ENCODE assay signal across 10 cellular contexts in the genomic region with DNA sequence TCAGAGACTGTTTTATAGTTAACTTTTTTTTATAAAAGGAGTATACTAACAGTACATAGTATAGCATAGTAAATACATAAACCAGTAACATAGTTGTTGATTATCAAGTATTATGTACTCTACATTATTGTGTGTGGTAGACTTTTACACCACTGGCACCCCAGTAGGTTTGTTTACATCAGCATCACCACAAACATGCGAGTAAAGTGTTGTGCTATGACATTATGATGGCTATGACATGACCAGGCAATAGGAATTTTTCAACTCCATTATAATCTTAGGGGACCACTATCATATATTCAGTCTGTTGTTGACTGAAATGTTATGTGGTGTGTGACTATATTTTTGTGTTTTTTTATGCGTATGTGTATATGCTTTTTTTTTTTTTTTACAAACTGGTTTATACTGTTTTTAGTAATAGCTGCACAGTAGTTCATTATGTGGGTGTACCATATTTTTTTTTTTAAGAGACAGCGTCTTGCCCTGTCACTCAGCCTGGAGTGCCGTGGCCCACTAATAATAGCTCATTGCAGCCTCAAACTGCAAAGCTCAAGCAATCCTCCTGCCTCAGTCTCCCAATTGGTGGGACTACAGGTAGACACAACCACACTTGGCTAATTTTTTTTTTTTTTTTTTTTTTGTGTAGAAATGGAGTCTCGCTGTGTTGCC. TPM values are rescaled to one million over a fixed set of nuclear protein-coding genes. Genes with fewer than 3 reads are reported as not detected.
DNase-seq lines count a peak whose midpoint lies in the region; ATAC-seq, FAIRE-seq and TF ChIP-seq lines count a peak whose summit lies in the region.
"Had no signal": no experiment of that assay in that cellular context is flagged by ENCODE, and none has a peak within 500 bp of the region (broad histone marks: within the 10 kb centered on the region; RNA-seq: fewer than 3 reads in every experiment).

No MANE protein-coding gene starts in this region.

- POLR2A ChIA-PET in activated naive CD8-positive, alpha-beta T cell treated with anti-CD3 and anti-CD28 coated beads, Interleukin-2, amount 10 ng/mL, durations not matched to agents 7 days and 5 days (lab: Charles Lee) = interaction anchor here (0.6 to 1.2 kb wide), 3 partner anchors 89 to 238 kb away, joined by 3 to 5 read pairs (median 5); a partner anchor contains a TSS

- no peak for DNase-seq in activated T-cell treated with anti-CD3 and anti-CD28 coated beads, Interleukin-2, amount 50 U/mL, for 4 hours
- DNase-seq in activated T-cell treated with anti-CD3 and anti-CD28 coated beads, Interleukin-2, amount 50 U/mL, for 48 hours = no peak
- no peak for DNase-seq in activated naive CD8-positive, alpha-beta T cell treated with anti-CD3 and anti-CD28 coated beads, Interleukin-2, amount 10 ng/mL, durations not matched to agents 7 days and 5 days
- DNase-seq in kidney (no peak), thyroid gland (no peak), iPS-NIHi7 (ENCODE audit: extremely low spot score) (no peak), mesenteric fat pad (ENCODE audit: low spot score) (no peak), superior temporal gyrus (ENCODE audit: extremely low spot score) (no peak)
- DNase-seq: BE2C, NCI-H2081 had no signal

- H3K27ac Mint-ChIP-seq in activated naive CD8-positive, alpha-beta T cell treated with anti-CD3 and anti-CD28 coated beads, Interleukin-2, amount 10 ng/mL, durations not matched to agents 7 days and 5 days = no peak overlapping the region

- no peaks in the 10 kb centered on the region for H3K27me3 Mint-ChIP-seq in activated T-cell treated with anti-CD3 and anti-CD28 coated beads, Interleukin-2, amount 50 U/mL, for 4 hours (ENCODE audit: low read depth)
- no peaks in the 10 kb centered on the region for H3K27me3 Mint-ChIP-seq in activated naive CD8-positive, alpha-beta T cell treated with anti-CD3 and anti-CD28 coated beads, Interleukin-2, amount 10 ng/mL, durations not matched to agents 7 days and 5 days

- H3K4me3 Mint-ChIP-seq in activated T-cell treated with anti-CD3 and anti-CD28 coated beads, Interleukin-2, amount 50 U/mL, for 4 hours = peak overlapping the region; percentile 88
- H3K4me3 Mint-ChIP-seq in activated naive CD8-positive, alpha-beta T cell treated with anti-CD3 and anti-CD28 coated beads, Interleukin-2, amount 10 ng/mL, durations not matched to agents 7 days and 5 days = peak overlapping the region; percentile 83

- H3K27ac ChIP-seq in kidney (ENCODE audit: low read depth in 2 of 2, low read length in 2 of 2) (no peak overlapping the region), thyroid gland (peak overlapping the region; percentile 46 to 97 (median 95))

- H3K9me3 ChIP-seq in kidney (ENCODE audit: control insufficient read depth in 1 of 2, low read length in 2 of 2) (no peaks in the 10 kb centered on the region), thyroid gland (no peaks in the 10 kb centered on the region)
- H3K9me3 ChIP-seq: BE2C had no signal

- H3K36me3 ChIP-seq in kidney (ENCODE audit: control insufficient read depth in 1 of 2, insufficient read depth in 2 of 2, low read length in 2 of 2) (peaks cover 4 to 13% of the 10 kb centered on the region in 2 donors), thyroid gland (peaks cover 0 to 5% of the 10 kb centered on the region in 2 donors)
- H3K36me3 ChIP-seq: BE2C had no signal

- H3K27me3 ChIP-seq in thyroid gland = no peaks in the 10 kb centered on the region
- H3K27me3 ChIP-seq: BE2C had no signal

- peaks cover 8% of the 10 kb centered on the region for H3K36me3 Mint-ChIP-seq in activated T-cell treated with anti-CD3 and anti-CD28 coated beads, Interleukin-2, amount 50 U/mL, for 4 hours (ENCODE audit: insufficient read depth)
- peaks cover 3% of the 10 kb centered on the region for H3K36me3 Mint-ChIP-seq in activated naive CD8-positive, alpha-beta T cell treated with anti-CD3 and anti-CD28 coated beads, Interleukin-2, amount 10 ng/mL, durations not matched to agents 7 days and 5 days

- peaks cover 2 to 5% of the 10 kb centered on the region in 2 donors for H3K4me1 ChIP-seq in kidney (ENCODE audit: control insufficient read depth in 1 of 2, insufficient read depth in 1 of 2, low read depth in 1 of 2, low read length in 2 of 2)
- H3K4me1 ChIP-seq in thyroid gland = peaks cover 8 to 18% of the 10 kb centered on the region in 2 donors
- H3K4me1 ChIP-seq: BE2C had no signal

- no peaks in the 10 kb centered on the region for H3K9me3 Mint-ChIP-seq in activated T-cell treated with anti-CD3 and anti-CD28 coated beads, Interleukin-2, amount 50 U/mL, for 4 hours
- H3K9me3 Mint-ChIP-seq in activated naive CD8-positive, alpha-beta T cell treated with anti-CD3 and anti-CD28 coated beads, Interleukin-2, amount 10 ng/mL, durations not matched to agents 7 days and 5 days = no peaks in the 10 kb centered on the region

- peak overlapping the region; percentile 89 to 95 for H3K4me3 ChIP-seq in kidney (ENCODE audit: low read length in 2 of 2)
- H3K4me3 ChIP-seq in thyroid gland (replicated peaks in 1 of 3) = peak overlapping the region in 2 of 3 donors; percentile 14 to 70

- intact Hi-C loops in kidney (cut with DNase I) = no loop called here
- intact Hi-C loops in thyroid gland (cut with DNase I) = loop anchor here (10.0 kb wide), 2 partner anchors 57 to 103 kb away; no protein-coding TSS in a partner anchor

- no peak for TF ChIP-seq POLR2A in thyroid gland (IDR thresholded peaks at IDR 0.05)

- no peak for FAIRE-seq in kidney (lab: Jason Lieb, UNC)

- 84 to 91% methylated on average over 5 of the region's 5 CpGs for WGBS in thyroid gland, 2 donors

- ATAC-seq in activated T-cell treated with anti-CD3 and anti-CD28 coated beads, Interleukin-2, amount 50 U/mL, for 4 hours = no peak
- ATAC-seq in activated naive CD8-positive, alpha-beta T cell treated with anti-CD3 and anti-CD28 coated beads, Interleukin-2, amount 10 ng/mL, durations not matched to agents 7 days and 5 days (ENCODE audit: low read depth) = no peak

- TF ChIP-seq CTCF in kidney (IDR thresholded peaks at IDR 0.05; ENCODE audit: borderline replicate concordance, extremely low read depth, insufficient read depth) = no peak
- no peak for TF ChIP-seq CTCF in thyroid gland (IDR thresholded peaks at IDR 0.05)

- peaks cover 31% of the 10 kb centered on the region for H3K4me1 Mint-ChIP-seq in activated T-cell treated with anti-CD3 and anti-CD28 coated beads, Interleukin-2, amount 50 U/mL, for 4 hours (ENCODE audit: low read depth)
- peaks cover 22% of the 10 kb centered on the region for H3K4me1 Mint-ChIP-seq in activated naive CD8-positive, alpha-beta T cell treated with anti-CD3 and anti-CD28 coated beads, Interleukin-2, amount 10 ng/mL, durations not matched to agents 7 days and 5 days

- H3K9ac ChIP-seq in kidney (ENCODE audit: low read length in 2 of 2) = peak overlapping the region; percentile 29 to 98

RNA-seq across cellular contexts. Expression of a gene that starts 1.9 kb away (rescaled TPM):
- 10 to 100 TPM; 22.9 to 24.7 (median 24.2) TPM for total RNA-seq in activated T-cell treated with anti-CD3 and anti-CD28 coated beads, Interleukin-2, amount 50 U/mL, for 4 hours
- 10 to 100 TPM; 51.8 to 52.3 TPM for total RNA-seq in activated naive CD8-positive, alpha-beta T cell treated with anti-CD3 and anti-CD28 coated beads, Interleukin-2, amount 10 ng/mL, durations not matched to agents 7 days and 5 days
- total RNA-seq in kidney (40.7 TPM), thyroid gland (100 to 1,000 TPM in 3 of 4 donors, 10 to 100 TPM in 1; 87.8 to 147 (median 116) TPM), mesenteric fat pad (41.3 TPM)
- 14.9 TPM for polyA plus RNA-seq in kidney (ENCODE audit: insufficient read depth, low read depth, low replicate concordance)

Comparison
In these comparisons a context has a peak if more than half of its experiments do, and no peak if none do; other contexts are left out.
1. H3K27ac ChIP-seq: peak in thyroid gland (3 of 3); none in kidney (0 of 2).